Comparison of ENCODE assay signal across 21 cellular contexts in the genomic region with DNA sequence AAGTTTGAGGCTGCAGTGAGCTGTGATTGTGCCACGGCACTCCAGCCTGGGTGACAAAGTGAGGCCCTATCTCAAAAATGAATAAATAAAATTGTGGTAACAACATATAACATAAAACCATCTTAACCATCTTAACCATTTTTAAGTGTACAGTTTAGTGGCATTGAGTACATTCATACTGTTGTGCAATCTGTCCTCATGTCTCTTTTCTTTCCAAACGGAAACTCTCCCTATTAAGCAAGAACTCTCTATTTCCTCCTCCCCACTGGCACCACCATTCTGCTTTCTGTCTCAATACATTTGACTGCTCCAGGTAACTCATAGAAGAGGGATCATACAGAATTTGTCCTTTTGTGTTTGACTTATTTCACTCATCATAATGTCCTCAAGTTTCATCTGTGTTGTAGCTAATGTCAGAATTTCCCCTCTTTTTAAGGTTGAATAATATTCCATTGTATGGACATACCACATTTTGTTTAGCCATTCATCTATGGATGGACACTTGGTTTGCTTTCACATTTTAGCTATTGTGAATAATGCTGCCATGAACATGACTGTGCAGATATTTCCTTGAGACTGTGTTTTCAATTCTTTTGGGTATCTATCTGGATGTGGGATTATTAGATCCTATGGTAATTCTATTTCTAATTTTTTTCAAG.
"Had no signal": no experiment of that assay in that cellular context is flagged by ENCODE, and none has a peak within 500 bp of the region (broad histone marks: within the 10 kb centered on the region; RNA-seq: fewer than 3 reads in every experiment).

No MANE protein-coding gene starts in this region.

- H3K4me3 Mint-ChIP-seq: activated CD8-positive, alpha-beta T cell treated with anti-CD3 and anti-CD28 coated beads, Interleukin-2, amount 10 ng/mL, durations not matched to agents 7 days and 5 days; activated naive CD8-positive, alpha-beta T cell treated with anti-CD3 and anti-CD28 coated beads for 36 hours; WTC11 had no signal

- H3K27ac ChIP-seq: esophagus squamous epithelium, heart left ventricle, stomach, testis, upper lobe of left lung had no signal

- H3K9me3 ChIP-seq: esophagus squamous epithelium, heart left ventricle, stomach, testis, upper lobe of left lung had no signal

- H3K9me3 Mint-ChIP-seq: activated naive CD8-positive, alpha-beta T cell treated with anti-CD3 and anti-CD28 coated beads for 36 hours; immature natural killer cell had no signal

- H3K4me3 ChIP-seq: esophagus squamous epithelium, heart left ventricle, lung, stomach, testis, upper lobe of left lung had no signal

- H3K27ac Mint-ChIP-seq: activated CD8-positive, alpha-beta T cell treated with anti-CD3 and anti-CD28 coated beads, Interleukin-2, amount 10 ng/mL, durations not matched to agents 7 days and 5 days; activated naive CD8-positive, alpha-beta T cell treated with anti-CD3 and anti-CD28 coated beads for 36 hours; brain; WTC11 had no signal

- ATAC-seq: activated CD8-positive, alpha-beta T cell treated with anti-CD3 and anti-CD28 coated beads, Interleukin-2, amount 10 ng/mL, durations not matched to agents 7 days and 5 days; heart left ventricle; WTC11 had no signal

- H3K36me3 ChIP-seq: esophagus squamous epithelium, heart left ventricle, stomach, upper lobe of left lung had no signal

- H3K27me3 ChIP-seq: esophagus squamous epithelium, heart left ventricle, stomach, testis, upper lobe of left lung had no signal

- FAIRE-seq: frontal cortex, TTC549 had no signal

- H3K36me3 Mint-ChIP-seq: activated naive CD8-positive, alpha-beta T cell treated with anti-CD3 and anti-CD28 coated beads for 36 hours; brain; immature natural killer cell had no signal

- DNase-seq: activated CD4-positive, alpha-beta T cell treated with anti-CD3 and anti-CD28 coated beads for 48 hours; activated CD8-positive, alpha-beta memory T cell treated with anti-CD3 and anti-CD28 coated beads, Interleukin-2, amount 50 U/mL, for 48 hours; activated CD8-positive, alpha-beta T cell treated with anti-CD3 and anti-CD28 coated beads, Interleukin-2, amount 10 ng/mL, durations not matched to agents 7 days and 5 days; activated gamma-delta T cell treated with Interleukin-2 at 50 U/mL for 16 hours; activated naive CD8-positive, alpha-beta T cell treated with anti-CD3 and anti-CD28 coated beads for 36 hours; cortex of kidney; effector CD4-positive, alpha-beta T cell; esophagus squamous epithelium; heart left ventricle; immature natural killer cell; midbrain; stimulated activated CD4-positive, alpha-beta T cell treated with anti-CD3 and anti-CD28 coated beads, Interleukin-12 subunit alpha, Interleukin-12 subunit beta, amount 100 ng/mL, for 4 hours; stimulated activated CD4-positive, alpha-beta T cell treated with anti-CD3 and anti-CD28 coated beads, Interleukin-2, amount 100 ng/mL, for 24 hours; stomach; testis; upper lobe of left lung had no signal
